In genomic region chr6:164419099-164419498, GRCh38 we compare ENCODE assay signal across 23 cellular contexts.
A peak's percentile ranks its signal among the peaks of the same experiment; 100 is the strongest.
DNase-seq lines count a peak whose midpoint lies in the region; TF ChIP-seq lines count a peak whose summit lies in the region.
"Had no signal": no experiment of that assay in that cellular context is flagged by ENCODE, and none has a peak within 500 bp of the region (broad histone marks: within the 10 kb centered on the region; RNA-seq: fewer than 3 reads in every experiment).

No MANE protein-coding gene starts in this region.

- TF ChIP-seq CTCF in neural progenitor cell (IDR thresholded peaks at IDR 0.05) (no peak), tibial artery (IDR thresholded peaks at IDR 0.05) (no peak)

- H3K4me1 ChIP-seq in neural progenitor cell (peaks cover 14% of the 10 kb centered on the region), tibial artery (no peaks in the 10 kb centered on the region)
- H3K4me1 ChIP-seq: Caco-2 had no signal

- no peak overlapping the region for H3K27ac ChIP-seq in neural progenitor cell
- no peak overlapping the region for H3K27ac ChIP-seq in tibial artery
- H3K27ac ChIP-seq: 22Rv1, C4-2B, HL-60, RWPE1 had no signal

- H4K20me1 ChIP-seq in neural progenitor cell (ENCODE audit: low read depth), result no peaks in the 10 kb centered on the region

- no peaks in the 10 kb centered on the region for H3K79me2 ChIP-seq in neural progenitor cell (ENCODE audit: low read depth)

- H3K9me3 ChIP-seq in neural progenitor cell (ENCODE audit: low read depth) (peaks cover 5% of the 10 kb centered on the region), tibial artery (peaks cover 0 to 12% (median 0%) of the 10 kb centered on the region in 3 donors)
- H3K9me3 ChIP-seq: Caco-2 had no signal

- H3K27me3 Mint-ChIP-seq in neural progenitor cell (ENCODE audit: insufficient read depth, low read depth), result no peaks in the 10 kb centered on the region
- H3K27me3 Mint-ChIP-seq: B cell, IgD-negative memory B cell had no signal

- no peaks in the 10 kb centered on the region for H3K27me3 ChIP-seq in neural progenitor cell
- H3K27me3 ChIP-seq in tibial artery, result no peaks in the 10 kb centered on the region

- peaks cover 30% of the 10 kb centered on the region for H3K4me1 Mint-ChIP-seq in neural progenitor cell
- H3K4me1 Mint-ChIP-seq: B cell, IgD-negative memory B cell had no signal

- DNase-seq in NCI-H146 (lab: John Stamatoyannopoulos, UW) (peak; percentile 31), NCI-H146 treated with DMSO at 0.1 percent for 48 hours (lab: John Stamatoyannopoulos, UW; ENCODE audit: unreplicated experiment) (no peak), dermis blood vessel endothelial cell (peak; percentile 25), neural progenitor cell (ENCODE audit: low spot score) (no peak), GOT3 (lab: John Stamatoyannopoulos, UW) (no peak), hippocampal formation (lab: John Stamatoyannopoulos, UW) (no peak), tibial artery (no peak)
- DNase-seq: Caco-2; CD8-positive, alpha-beta T cell; HCEC 1CT; NCI-H1092 treated with DMSO at 0.1 percent for 48 hours; NCI-H1694; NCI-H2081; NCI-H2227 treated with DMSO at 0.1 percent for 48 hours; NCI-H526 treated with DMSO at 0.1 percent for 48 hours; SHP77 had no signal

- no peaks in the 10 kb centered on the region for H3F3A ChIP-seq in neural progenitor cell (ENCODE audit: low read depth)

- peaks cover 34% of the 10 kb centered on the region for H3K9me3 Mint-ChIP-seq in neural progenitor cell

- no peak overlapping the region for H3K4me2 ChIP-seq in neural progenitor cell
- H3K4me2 ChIP-seq: GM23338 had no signal

- no peak overlapping the region for H2AFZ ChIP-seq in neural progenitor cell (replicated peaks)
- H2AFZ ChIP-seq: GM23338 had no signal

- H3K36me3 Mint-ChIP-seq in neural progenitor cell, result peaks cover 13% of the 10 kb centered on the region
- H3K36me3 Mint-ChIP-seq: CD8-positive, alpha-beta T cell; IgD-negative memory B cell had no signal

- H3K36me3 ChIP-seq in neural progenitor cell (no peaks in the 10 kb centered on the region), tibial artery (no peaks in the 10 kb centered on the region)

- H3K4me3 ChIP-seq in neural progenitor cell (no peak overlapping the region), tibial artery (no peak overlapping the region)
- H3K4me3 ChIP-seq: GM23338 had no signal

- H3K9ac ChIP-seq in neural progenitor cell, result no peak overlapping the region

- no peak overlapping the region for H3K4me3 Mint-ChIP-seq in neural progenitor cell
- H3K4me3 Mint-ChIP-seq: B cell; CD8-positive, alpha-beta T cell; GM23338; IgD-negative memory B cell had no signal

- peak overlapping the region; percentile 31 for H3K27ac Mint-ChIP-seq in neural progenitor cell
- H3K27ac Mint-ChIP-seq: B cell; CD8-positive, alpha-beta T cell; GM23338; IgD-negative memory B cell had no signal

- intact Hi-C loops in tibial artery (cut with DNase I; ENCODE audit: low total_unique reads), result no loop called here

Comparison
In these comparisons a context has a peak if more than half of its experiments do, and no peak if none do; other contexts are left out.
1. DNase-seq: peak in NCI-H146 (single experiment) and dermis blood vessel endothelial cell (single experiment); none in NCI-H146 treated with DMSO at 0.1 percent for 48 hours (single experiment), neural progenitor cell (single experiment), GOT3 (single experiment), hippocampal formation (0 of 2) and tibial artery (0 of 2).